10 cellular contexts compared by ENCODE assay signal in the genomic region with DNA sequence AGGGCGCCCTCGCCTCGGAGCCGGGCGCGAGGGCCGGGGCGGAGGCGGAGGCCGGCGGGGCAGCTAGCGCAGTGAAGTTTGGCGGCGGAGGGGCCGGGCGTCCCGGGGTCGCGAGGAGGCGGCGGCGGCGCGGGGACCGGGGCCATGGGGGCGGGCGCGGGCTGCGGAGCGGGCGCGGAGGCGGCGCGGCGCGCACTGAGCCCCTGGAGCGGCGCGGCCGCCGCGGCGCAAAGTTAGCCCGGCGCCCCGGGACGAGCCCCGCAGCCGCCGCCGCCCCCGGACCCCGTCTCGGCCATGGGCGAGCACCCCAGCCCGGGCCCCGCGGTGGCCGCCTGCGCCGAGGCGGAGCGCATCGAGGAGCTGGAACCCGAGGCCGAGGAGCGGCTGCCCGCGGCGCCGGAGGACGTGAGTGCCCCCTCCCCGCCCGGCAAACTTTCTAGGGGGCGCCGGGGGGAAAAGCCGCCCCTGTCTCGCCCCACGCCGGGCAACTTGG. TPM values are rescaled to one million over a fixed set of nuclear protein-coding genes. Genes with fewer than 3 reads are reported as not detected.
DNase-seq lines count a peak whose midpoint lies in the region; ATAC-seq and TF ChIP-seq lines count a peak whose summit lies in the region.
"Had no signal": no experiment of that assay in that cellular context is flagged by ENCODE, and none has a peak within 500 bp of the region (broad histone marks: within the 10 kb centered on the region; RNA-seq: fewer than 3 reads in every experiment).

No MANE protein-coding gene starts in this region.

- H3K4ac ChIP-seq in IMR-90 (ENCODE audit: low read depth, low read length): no peak overlapping the region

- no peak overlapping the region for H4K5ac ChIP-seq in IMR-90 (ENCODE audit: low read depth, low read length)

- no peak for TF ChIP-seq CTCF in AG10803 (conservative IDR thresholded peaks at IDR 0.05; ENCODE audit: low read length)
- no peak for TF ChIP-seq CTCF in IMR-90 (conservative IDR thresholded peaks at IDR 0.05; ENCODE audit: low read depth, low read length)
- TF ChIP-seq CTCF in neural cell (IDR thresholded peaks at IDR 0.05; ENCODE audit: poor library complexity, severe bottlenecking): no peak

- POLR2A ChIA-PET in IMR-90 (lab: Charles Lee; ENCODE audit: unreplicated experiment): no interaction called here

- BruUV-seq in IMR-90 (replicated peaks; lab: Mats Ljungman, UMichigan): no TSS peak

- H3K79me2 ChIP-seq in neural cell (replicated peaks; ENCODE audit: insufficient read depth, low read length): no peaks in the 10 kb centered on the region

- no peak for TF ChIP-seq EP300 in neural cell (conservative IDR thresholded peaks at IDR 0.05; ENCODE audit: poor library complexity, severe bottlenecking)

- no peak overlapping the region for H3K23ac ChIP-seq in IMR-90 (ENCODE audit: low read depth, low read length)

- H3K27me3 ChIP-seq in IMR-90 (ENCODE audit: control insufficient read depth, insufficient read depth, low read length): peaks cover 84% of the 10 kb centered on the region
- peaks cover 28% of the 10 kb centered on the region for H3K27me3 ChIP-seq in effector memory CD4-positive, alpha-beta T cell (replicated peaks; ENCODE audit: control insufficient read depth, insufficient read depth, low read length, poor library complexity, severe bottlenecking)
- H3K27me3 ChIP-seq in neural cell (ENCODE audit: insufficient read depth, low read depth, low read length): peaks cover 30% of the 10 kb centered on the region

- no peak overlapping the region for H2AK9ac ChIP-seq in IMR-90 (replicated peaks; ENCODE audit: low read depth, low read length, poor library complexity)

- H2BK15ac ChIP-seq in IMR-90 (ENCODE audit: low read depth, low read length): no peak overlapping the region

- H4K8ac ChIP-seq in IMR-90 (ENCODE audit: low read depth in 2 of 2, low read length in 2 of 2): no peak overlapping the region

- no peaks in the 10 kb centered on the region for H3K79me1 ChIP-seq in IMR-90 (ENCODE audit: low read depth in 1 of 2, low read length in 2 of 2)

- H3K14ac ChIP-seq in IMR-90 (replicated peaks; ENCODE audit: low read depth, low read length): no peak overlapping the region

- H3K9ac ChIP-seq in IMR-90 (ENCODE audit: low read depth, low read length) (no peak overlapping the region), neural cell (ENCODE audit: low read length) (peak overlapping the region; percentile 52)

- H3K4me3 ChIP-seq in AG10803 (ENCODE audit: low read length): peak overlapping the region; percentile 38
- peak overlapping the region; percentile 26 for H3K4me3 ChIP-seq in IMR-90 (ENCODE audit: insufficient read depth, low read depth, low read length)
- peak overlapping the region; percentile 65 for H3K4me3 ChIP-seq in effector memory CD4-positive, alpha-beta T cell (ENCODE audit: insufficient read depth, low read depth, low read length, poor library complexity, severe bottlenecking)
- peak overlapping the region; percentile 83 for H3K4me3 ChIP-seq in neural cell (ENCODE audit: low read length)

- H2AK5ac ChIP-seq in IMR-90 (ENCODE audit: low read depth, low read length): no peak overlapping the region

- TF ChIP-seq RAD21 in IMR-90 (IDR thresholded peaks at IDR 0.05; ENCODE audit: low read length) (no peak), neural cell (conservative IDR thresholded peaks at IDR 0.05) (no peak)

- H4K20me1 ChIP-seq in IMR-90 (ENCODE audit: insufficient read depth, low read length) (no peaks in the 10 kb centered on the region; the same call in none of the 2 replicates), neural cell (ENCODE audit: insufficient read depth) (no peaks in the 10 kb centered on the region)

- H3K4me1 ChIP-seq in IMR-90 (ENCODE audit: control insufficient read depth, insufficient read depth, low read length): no peaks in the 10 kb centered on the region; the same call in 1 of the 2 replicates
- peaks cover 21% of the 10 kb centered on the region for H3K4me1 ChIP-seq in effector memory CD4-positive, alpha-beta T cell (ENCODE audit: control insufficient read depth, insufficient read depth, low read length, poor library complexity, severe bottlenecking)

- no peak overlapping the region for H3K18ac ChIP-seq in IMR-90 (ENCODE audit: low read depth, low read length)

- peak overlapping the region; percentile 39 for H3K4me2 ChIP-seq in IMR-90 (ENCODE audit: low read depth, low read length)
- peak overlapping the region; percentile 30 for H3K4me2 ChIP-seq in neural cell (ENCODE audit: low read length)

- H3K36me3 ChIP-seq in IMR-90 (ENCODE audit: control insufficient read depth, insufficient read depth, low read length) (no peaks in the 10 kb centered on the region), neural cell (ENCODE audit: insufficient read depth, low read length) (no peaks in the 10 kb centered on the region)
- no peaks in the 10 kb centered on the region for H3K36me3 ChIP-seq in effector memory CD4-positive, alpha-beta T cell (ENCODE audit: control insufficient read depth, insufficient read depth, low read length)

- no peak overlapping the region for H3K56ac ChIP-seq in IMR-90 (ENCODE audit: extremely low read depth, insufficient read depth, low read length)

- H3K9me3 ChIP-seq in IMR-90 (ENCODE audit: control insufficient read depth, insufficient read depth, low read length): no peaks in the 10 kb centered on the region
- no peaks in the 10 kb centered on the region for H3K9me3 ChIP-seq in effector memory CD4-positive, alpha-beta T cell (ENCODE audit: control insufficient read depth, low read length)
- H3K9me3 ChIP-seq in neural cell (ENCODE audit: low read length): no peaks in the 10 kb centered on the region

- no peak overlapping the region for H2BK5ac ChIP-seq in IMR-90 (ENCODE audit: low read depth, low read length, poor library complexity, severe bottlenecking)

- in situ Hi-C loops in IMR-90 (cut with MboI; ENCODE audit: low sequenced_read_pairs): no loop called here

- H3F3A ChIP-seq in neural cell (ENCODE audit: insufficient read depth, low read length, poor library complexity, severe bottlenecking): no peaks in the 10 kb centered on the region

- H3K9me1 ChIP-seq in IMR-90 (ENCODE audit: insufficient read depth, low read length): peaks cover 5% of the 10 kb centered on the region; the same call in 1 of the 2 replicates

- peak; percentile 33 for ATAC-seq in IMR-90 (ENCODE audit: low read depth)
- ATAC-seq in GM19324 (IDR thresholded peaks at IDR 0.05; ENCODE audit: low FRiP score, unreplicated experiment): no peak

- H3K27ac ChIP-seq in IMR-90 (ENCODE audit: insufficient read depth, low read length) (no peak overlapping the region), neural cell (ENCODE audit: low read length) (no peak overlapping the region)
- H3K27ac ChIP-seq in effector memory CD4-positive, alpha-beta T cell (ENCODE audit: insufficient read depth, low read length, poor library complexity, severe bottlenecking): no peak overlapping the region

- DNase-seq in AG10803 (ENCODE audit: low read depth) (no peak), IMR-90 (no peak), T1000 (lab: John Stamatoyannopoulos, UW) (no peak), SKM-1 treated with dmso at 0.1 percent for 144 hours (lab: John Stamatoyannopoulos, UW; ENCODE audit: unreplicated experiment) (no peak)
- no peak for DNase-seq in effector memory CD4-positive, alpha-beta T cell
- no peak for DNase-seq in stimulated activated CD4-positive, alpha-beta T cell treated with anti-CD3 and anti-CD28 coated beads, Interleukin-15, amount 100 ng/mL, for 24 hours
- DNase-seq: cerebellar nuclear complex, occipital lobe had no signal

- peak overlapping the region; percentile 83 for H2AFZ ChIP-seq in IMR-90 (replicated peaks; ENCODE audit: low read length, poor library complexity)
- no peak overlapping the region for H2AFZ ChIP-seq in neural cell (ENCODE audit: low read depth, low read length)

- intact Hi-C loops in IMR-90 (cut with micrococcal nuclease): no loop called here

- WGBS in IMR-90 (ENCODE audit: extremely low coverage in 2 of 2, insufficient read length in 1 of 2), 2 experiments: 1% methylated on average over 34 of the region's 81 CpGs; no CpG with 5 or more reads in 1 of the 2 experiments

- no peak overlapping the region for H2BK120ac ChIP-seq in IMR-90 (ENCODE audit: low read depth, low read length)

- H4K91ac ChIP-seq in IMR-90 (ENCODE audit: insufficient read depth, low read depth, low read length): no peak overlapping the region

- TF ChIP-seq POLR2A in IMR-90 (IDR thresholded peaks at IDR 0.05; ENCODE audit: low read depth, low read length): no peak

- no peak overlapping the region for H2BK20ac ChIP-seq in IMR-90 (ENCODE audit: low read depth, low read length)

- no peaks in the 10 kb centered on the region for H3K9me2 ChIP-seq in neural cell (ENCODE audit: insufficient read depth, low read length)

- dilution Hi-C loops in IMR-90 (cut with HindIII; ENCODE audit: low sequenced_read_pairs, unreplicated experiment): no loop called here

- CTCF ChIA-PET in IMR-90 (lab: Yijun Ruan, JAX): no interaction called here

TF ChIP-seq in IMR-90, 13 proteins besides CTCF, POLR2A, EP300 and RAD21 (continues in another document):
- TF ChIP-seq SMC3 (IDR thresholded peaks at IDR 0.05; ENCODE audit: low read depth, low read length) (no peak), BHLHE40 (IDR thresholded peaks at IDR 0.05; ENCODE audit: low read depth, low read length) (no peak)
- TF ChIP-seq, protein P1, sequence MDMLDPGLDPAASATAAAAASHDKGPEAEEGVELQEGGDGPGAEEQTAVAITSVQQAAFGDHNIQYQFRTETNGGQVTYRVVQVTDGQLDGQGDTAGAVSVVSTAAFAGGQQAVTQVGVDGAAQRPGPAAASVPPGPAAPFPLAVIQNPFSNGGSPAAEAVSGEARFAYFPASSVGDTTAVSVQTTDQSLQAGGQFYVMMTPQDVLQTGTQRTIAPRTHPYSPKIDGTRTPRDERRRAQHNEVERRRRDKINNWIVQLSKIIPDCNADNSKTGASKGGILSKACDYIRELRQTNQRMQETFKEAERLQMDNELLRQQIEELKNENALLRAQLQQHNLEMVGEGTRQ (IDR thresholded peaks at IDR 0.05; ENCODE audit: low read depth, low read length): no peak

TF ChIP-seq in neural cell, 6 proteins besides CTCF, POLR2A, EP300 and RAD21 (continues in another document):
- no peak for TF ChIP-seq POLR2AphosphoS5 (IDR thresholded peaks at IDR 0.05)

RNA-seq across cellular contexts. Expression of gene RHBDL3, which starts 0.3 kb away (rescaled TPM):
- 0.18 and 0.28 TPM in 2 replicates for total RNA-seq in IMR-90 (2012; rRNA removed)
- polyA plus RNA-seq in IMR-90 (2012; rRNA removed): 0.09 and 0.11 TPM in 2 replicates
- polyA plus RNA-seq in IMR-90 (2012; cell fraction: cytosol; rRNA removed): 0.07 and 0.35 TPM in 2 replicates
- polyA plus RNA-seq in IMR-90 (2012; cell fraction: nucleus; rRNA removed; ENCODE audit: low replicate concordance): 0.08 and 0.10 TPM in 2 replicates
- 0.25 and 0.50 TPM in 2 replicates for polyA plus RNA-seq in neural cell
- polyA minus RNA-seq in neural cell: 0.69 and 0.97 TPM in 2 replicates

Comparison
In these comparisons a context has a peak if more than half of its experiments do, and no peak if none do; other contexts are left out.
1. H3K4me3 ChIP-seq: peak in every context shown above with its lines; median percentile 83 in neural cell; 65 in effector memory CD4-positive, alpha-beta T cell; 38 in AG10803; 26 in IMR-90.